Comparison of ENCODE assay signal across 16 cellular contexts in genomic region chr7:50588937-50589336, GRCh38. TPM values are rescaled to one million over a fixed set of nuclear protein-coding genes. Genes with fewer than 3 reads are reported as not detected.
A peak's percentile ranks its signal among the peaks of the same experiment; 100 is the strongest.
DNase-seq lines count a peak whose midpoint lies in the region; ATAC-seq, FAIRE-seq and TF ChIP-seq lines count a peak whose summit lies in the region.
"Had no signal": no experiment of that assay in that cellular context is flagged by ENCODE, and none has a peak within 500 bp of the region (broad histone marks: within the 10 kb centered on the region; RNA-seq: fewer than 3 reads in every experiment).

No MANE protein-coding gene starts in this region.

- no peak overlapping the region for H3K4me3 ChIP-seq in HL-60 (replicated peaks; ENCODE audit: insufficient read depth, low read length)
- no peak overlapping the region for H3K4me3 ChIP-seq in K562
- H3K4me3 ChIP-seq in right lobe of liver: no peak overlapping the region
- H3K4me3 ChIP-seq in kidney (ENCODE audit: low read length in 2 of 2): no peak overlapping the region
- H3K4me3 ChIP-seq: lung had no signal

- in situ Hi-C loops in K562 (cut with MboI): no loop called here

- ATAC-seq in K562 (peak; percentile 77), right lobe of liver (peak; percentile 26 to 61 (median 44))
- ATAC-seq: Right ventricle myocardium inferior; stimulated activated naive B cell treated with anti-CD40 and anti-IgM and Interleukin-4, amounts not matched to agents 10 μg/mL and 1 μg/mL and 100 μg/mL, for 72 hours had no signal

- H3K36me3 ChIP-seq in K562 (ENCODE audit: control insufficient read depth, insufficient read depth, low read length): peaks cover 13% of the 10 kb centered on the region; the same call in 2 of the 3 replicates
- H3K36me3 ChIP-seq in right lobe of liver: peaks cover 0 to 18% (median 9%) of the 10 kb centered on the region in 4 donors
- no peaks in the 10 kb centered on the region for H3K36me3 ChIP-seq in kidney (ENCODE audit: control insufficient read depth in 1 of 2, insufficient read depth in 2 of 2, low read length in 2 of 2)

- no peak; a peak in 1 of 4 replicates for TF ChIP-seq RAD21 in K562 (CRISPR knock-in tag; conservative IDR thresholded peaks at IDR 0.05 in 1 of 2, IDR thresholded peaks at IDR 0.05 in 1 of 2)

- FAIRE-seq in K562 (lab: Jason Lieb, UNC): no peak
- no peak for FAIRE-seq in kidney (lab: Jason Lieb, UNC)

- H3K27ac ChIP-seq in HL-60 (replicated peaks) (no peak overlapping the region), K562 (ENCODE audit: extremely low read depth, low read depth, low read length) (no peak overlapping the region), right lobe of liver (no peak overlapping the region), kidney (ENCODE audit: low read depth in 2 of 2, low read length in 2 of 2) (no peak overlapping the region)

- no TSS peak for BruUV-seq in K562 (replicated peaks; lab: Mats Ljungman, UMichigan)

- H3K9me3 ChIP-seq in K562 (replicated peaks; ENCODE audit: control insufficient read depth, insufficient read depth, low read depth, low read length) (0 out of 2 replicates have a peak, but pooled peaks cover 1% of the 10 kb centered on the region), right lobe of liver (no peaks in the 10 kb centered on the region), kidney (ENCODE audit: control insufficient read depth in 1 of 2, low read length in 2 of 2) (peaks cover under 1 to 4% of the 10 kb centered on the region in 2 donors)

- peak; percentile 7 for TF ChIP-seq CTCF in HL-60 (IDR thresholded peaks at IDR 0.05; ENCODE audit: insufficient read depth, low read length)
- peak; percentile 18 to 36 (median 27); a peak in 2 of 6 replicates for TF ChIP-seq CTCF in K562 (IDR thresholded peaks at IDR 0.05 in 2 of 3, conservative IDR thresholded peaks at IDR 0.05 in 1 of 3; ENCODE audit: insufficient read depth in 2 of 3, low read depth in 1 of 3, low read length in 3 of 3)
- peak in 1 of 4 donors; percentile 4 for TF ChIP-seq CTCF in right lobe of liver (IDR thresholded peaks at IDR 0.05)
- no peak for TF ChIP-seq CTCF in kidney (IDR thresholded peaks at IDR 0.05; ENCODE audit: borderline replicate concordance, extremely low read depth, insufficient read depth)

- WGBS in K562 (ENCODE audit: insufficient coverage, low coverage, missing lambda C conversion rate): 30% methylated on average over 8 of the region's 8 CpGs
- WGBS in right lobe of liver (ENCODE audit: insufficient coverage, low coverage, low lambda C conversion rate, missing lambda C conversion rate): 78% methylated on average over 6 of the region's 8 CpGs

- no peak overlapping the region for H3K9ac ChIP-seq in K562 (ENCODE audit: insufficient read depth in 1 of 2, low read depth in 2 of 2, low read length in 2 of 2)
- H3K9ac ChIP-seq in kidney (ENCODE audit: low read length in 2 of 2): no peak overlapping the region

- no peaks in the 10 kb centered on the region for H3K79me2 ChIP-seq in K562 (ENCODE audit: control insufficient read depth, insufficient read depth, low read length)

- H3K4me2 ChIP-seq in K562 (ENCODE audit: insufficient read depth, low read length): no peak overlapping the region

- CTCF ChIA-PET in K562 (lab: Yijun Ruan, JAX; ENCODE audit: low intra/inter-chr PET ratio): no interaction called here

- H4K20me1 ChIP-seq in K562 (replicated peaks; ENCODE audit: control insufficient read depth, insufficient read depth, low read length): no peaks in the 10 kb centered on the region

- peak; percentile 15 for DNase-seq in ELF-1 (ENCODE audit: low read depth, low spot score)
- DNase-seq in HL-60 (ENCODE audit: low read depth in 1 of 2, low spot score in 1 of 2): peak in 1 of 2 experiments; percentile 11
- peak in 2 of 4 experiments; percentile 15 to 29 for DNase-seq in K562 (ENCODE audit: extremely low read depth in 1 of 4, low spot score in 3 of 4)
- DNase-seq in right lobe of liver: no peak
- no peak for DNase-seq in activated T-cell treated with anti-CD3 and anti-CD28 coated beads, Interleukin-2, amount 50 U/mL, for 1 hour
- DNase-seq in kidney: no peak
- DNase-seq in HuH-7.5 (ENCODE audit: low spot score): no peak
- DNase-seq in NCI-H2227 (lab: John Stamatoyannopoulos, UW; ENCODE audit: unreplicated experiment): no peak
- DNase-seq: activated gamma-delta T cell; cerebellar nuclear complex; DMS79; NCI-H345; stimulated activated naive B cell treated with anti-CD40 and anti-IgM and Interleukin-4, amounts not matched to agents 10 μg/mL and 1 μg/mL and 100 μg/mL, for 72 hours had no signal

- H3K9me1 ChIP-seq in K562 (ENCODE audit: control insufficient read depth, insufficient read depth, low read length): no peaks in the 10 kb centered on the region

- TF ChIP-seq EP300 in K562 (IDR thresholded peaks at IDR 0.05; ENCODE audit: low read length): no peak

- TF ChIP-seq POLR2A in K562 (conservative IDR thresholded peaks at IDR 0.05) (no peak), right lobe of liver (IDR thresholded peaks at IDR 0.05) (no peak)

- no peak overlapping the region for H2AFZ ChIP-seq in K562 (ENCODE audit: low read depth, low read length)

- intact Hi-C loops in K562 (cut with micrococcal nuclease): no loop called here
- intact Hi-C loops in right lobe of liver (cut with DNase I): no loop called here
- intact Hi-C loops in kidney (cut with DNase I): no loop called here

- H3K27me3 ChIP-seq in HL-60 (ENCODE audit: insufficient read depth, poor library complexity, severe bottlenecking) (no peaks in the 10 kb centered on the region), K562 (ENCODE audit: control insufficient read depth in 2 of 2, insufficient read depth in 2 of 2, low read length in 2 of 2) (no peaks in the 10 kb centered on the region; a peak in 2 of 5 replicates), right lobe of liver (no peaks in the 10 kb centered on the region)

- POLR2A ChIA-PET in K562 (lab: Yijun Ruan, JAX): no interaction called here

- H3K4me1 ChIP-seq in K562 (replicated peaks in 1 of 2; ENCODE audit: control insufficient read depth in 2 of 2, insufficient read depth in 2 of 2, low read length in 2 of 2): no peaks in the 10 kb centered on the region
- no peaks in the 10 kb centered on the region for H3K4me1 ChIP-seq in right lobe of liver
- H3K4me1 ChIP-seq in kidney (ENCODE audit: control insufficient read depth in 1 of 2, insufficient read depth in 1 of 2, low read depth in 1 of 2, low read length in 2 of 2): no peaks in the 10 kb centered on the region

TF ChIP-seq in K562, 482 proteins besides CTCF, POLR2A, EP300 and RAD21:
- TF ChIP-seq ZNF23 (CRISPR knock-in tag; IDR thresholded peaks at IDR 0.05) (no peak), EHMT2 (IDR thresholded peaks at IDR 0.05) (no peak), TFAP4 (CRISPR knock-in tag; IDR thresholded peaks at IDR 0.05; ENCODE audit: borderline replicate concordance) (peak; percentile 33), STAT5A (IDR thresholded peaks at IDR 0.05; ENCODE audit: borderline replicate concordance, low read length) (no peak), POLR2G (IDR thresholded peaks at IDR 0.05; ENCODE audit: low read depth, low read length) (peak; percentile 27; the same call in 1 of the 2 replicates), ZNF24 (IDR thresholded peaks at IDR 0.05) (no peak)

RNA-seq across cellular contexts. Expression of gene DDC, which starts 23.7 kb away (rescaled TPM):
- not detected in 2 replicates for total RNA-seq in K562 (2011; cell fraction: chromatin; rRNA removed; ENCODE audit: low replicate concordance)
- total RNA-seq in K562 (2011; cell fraction: nucleolus; rRNA removed): not detected in 2 replicates
- total RNA-seq in K562 (2011; cell fraction: nucleoplasm; rRNA removed): not detected in 2 replicates
- total RNA-seq in K562 (2014; rRNA removed) (not detected in 2 replicates), K562 (2014; rRNA removed; fragmentation: Illumina TruSeq; extraction: Trizol) (not detected in 2 replicates), K562 (2015; rRNA removed; fragmentation: Illumina TruSeq; extraction: Trizol) (not detected in 2 replicates), K562 (2021) (not detected in 2 replicates), right lobe of liver (10 to 100 TPM; 37.9 to 75.7 (median 45.2) TPM), kidney (7.8 TPM)
- polyA plus RNA-seq in K562 (2011; rRNA removed) (not detected in 2 replicates), K562 (2014; fragmentation: Illumina TruSeq; extraction: Trizol) (not detected in 2 replicates), K562 (2014; fragmentation: Nextera tagmentation; extraction: Ambion mirVana) (not detected), K562 (2014; rRNA removed) (0.18 TPM in 1 of 2 replicates, not detected in the other), kidney (ENCODE audit: insufficient read depth, low read depth, low replicate concordance) (257 TPM)
- polyA plus RNA-seq in K562 (2011; cell fraction: cytosol; rRNA removed): not detected in 2 replicates
- polyA plus RNA-seq in K562 (2011; cell fraction: nucleus; rRNA removed): not detected in 2 replicates
- not detected in 2 replicates for polyA plus RNA-seq in K562 (2012)
- not detected in 2 replicates for polyA minus RNA-seq in K562 (2011; rRNA and poly(A)+ RNA removed)
- polyA minus RNA-seq in K562 (2011; cell fraction: cytosol; rRNA and poly(A)+ RNA removed): not detected in 2 replicates
- polyA minus RNA-seq in K562 (2011; cell fraction: nucleus; rRNA and poly(A)+ RNA removed): not detected in 2 replicates
- total RNA-seq: Right ventricle myocardium inferior had no signal
- polyA plus RNA-seq: IgD-negative memory B cell had no signal
